In the genomic region with DNA sequence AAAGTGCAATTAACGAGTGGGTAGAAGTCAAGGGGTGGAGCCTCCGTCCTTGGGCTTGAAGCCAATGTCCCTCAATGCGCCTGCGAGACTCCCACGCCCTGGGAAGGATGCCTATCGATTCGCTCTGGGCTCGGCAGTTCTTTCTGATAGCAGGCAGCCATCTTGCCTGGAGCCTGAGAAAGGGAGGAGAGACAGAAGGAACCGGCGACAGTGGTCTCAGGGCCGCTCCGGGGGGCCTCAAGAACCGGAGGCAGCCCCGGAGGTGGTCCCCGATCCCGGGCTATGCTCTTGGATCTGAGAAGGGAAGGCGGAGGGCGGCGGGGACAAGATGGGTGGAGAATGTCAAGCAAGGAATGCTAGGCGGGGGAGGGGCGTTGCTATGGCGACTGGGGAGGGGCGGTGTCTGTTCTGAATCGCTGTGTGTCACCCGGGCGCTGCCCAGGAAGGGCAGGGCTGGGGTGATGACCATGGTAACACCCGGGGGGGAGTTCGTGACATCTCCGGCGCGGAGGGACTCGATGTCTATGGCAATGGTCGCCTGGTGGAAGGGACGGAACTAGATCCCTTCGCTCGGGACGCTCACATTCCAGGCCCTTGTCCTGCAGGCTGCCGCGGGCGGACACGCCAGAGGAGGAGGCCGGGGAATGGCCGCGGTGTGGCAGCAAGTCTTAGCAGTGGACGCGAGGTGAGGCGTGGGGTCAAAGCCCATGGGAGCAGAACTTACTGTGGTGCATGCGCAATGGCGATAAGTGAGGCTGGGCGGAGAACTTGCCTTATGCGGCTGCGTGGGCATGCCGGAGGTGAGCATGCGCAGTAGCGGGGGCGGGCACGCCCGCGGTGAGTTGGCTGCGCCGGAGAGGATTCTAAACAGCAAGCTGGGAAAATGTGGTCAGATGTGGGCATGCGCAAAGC, we compare ENCODE assay signal across 1 cellular context.
TF ChIP-seq lines count a peak whose summit lies in the region.

WDR13 (plus strand) TSS at position 140 of the 912 bp plus-strand sequence; CDS start at position 645, 505 bp downstream.

TF ChIP-seq in HepG2, 621 proteins besides CTCF, POLR2A, EP300 and RAD21 (continued from another document and continues in another):
- TF ChIP-seq, protein P1, sequence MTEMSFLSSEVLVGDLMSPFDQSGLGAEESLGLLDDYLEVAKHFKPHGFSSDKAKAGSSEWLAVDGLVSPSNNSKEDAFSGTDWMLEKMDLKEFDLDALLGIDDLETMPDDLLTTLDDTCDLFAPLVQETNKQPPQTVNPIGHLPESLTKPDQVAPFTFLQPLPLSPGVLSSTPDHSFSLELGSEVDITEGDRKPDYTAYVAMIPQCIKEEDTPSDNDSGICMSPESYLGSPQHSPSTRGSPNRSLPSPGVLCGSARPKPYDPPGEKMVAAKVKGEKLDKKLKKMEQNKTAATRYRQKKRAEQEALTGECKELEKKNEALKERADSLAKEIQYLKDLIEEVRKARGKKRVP (CRISPR knock-in tag; IDR thresholded peaks at IDR 0.05) = no peak
- no peak for TF ChIP-seq GTF3A (CRISPR knock-in tag; conservative IDR thresholded peaks at IDR 0.05)
- no peak for TF ChIP-seq TIGD3 (CRISPR knock-in tag; IDR thresholded peaks at IDR 0.05; ENCODE audit: borderline replicate concordance)
- TF ChIP-seq ZNF644 (CRISPR knock-in tag; IDR thresholded peaks at IDR 0.05; ENCODE audit: low read depth) = no peak
- TF ChIP-seq THYN1 (CRISPR knock-in tag; IDR thresholded peaks at IDR 0.05; ENCODE audit: borderline replicate concordance, low read depth) = no peak
- TF ChIP-seq MTERF4 (CRISPR knock-in tag; IDR thresholded peaks at IDR 0.05) = no peak
- TF ChIP-seq GLMP (CRISPR knock-in tag; IDR thresholded peaks at IDR 0.05; ENCODE audit: borderline replicate concordance) = no peak
- TF ChIP-seq, protein P2, sequence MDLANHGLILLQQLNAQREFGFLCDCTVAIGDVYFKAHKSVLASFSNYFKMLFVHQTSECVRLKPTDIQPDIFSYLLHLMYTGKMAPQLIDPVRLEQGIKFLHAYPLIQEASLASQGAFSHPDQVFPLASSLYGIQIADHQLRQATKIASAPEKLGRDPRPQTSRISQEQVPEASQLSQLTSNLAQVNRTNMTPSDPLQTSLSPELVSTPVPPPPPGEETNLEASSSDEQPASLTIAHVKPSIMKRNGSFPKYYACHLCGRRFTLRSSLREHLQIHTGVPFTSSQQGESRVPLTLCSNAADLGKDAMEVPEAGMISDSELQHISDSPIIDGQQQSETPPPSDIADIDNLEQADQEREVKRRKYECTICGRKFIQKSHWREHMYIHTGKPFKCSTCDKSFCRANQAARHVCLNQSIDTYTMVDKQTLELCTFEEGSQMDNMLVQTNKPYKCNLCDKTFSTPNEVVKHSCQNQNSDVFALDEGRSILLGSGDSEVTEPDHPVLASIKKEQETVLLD (CRISPR knock-in tag; IDR thresholded peaks at IDR 0.05; ENCODE audit: low read depth) = no peak
- peak; percentile 23; the same call in 1 of the 2 replicates for TF ChIP-seq PATZ1 (CRISPR knock-in tag; IDR thresholded peaks at IDR 0.05)
- TF ChIP-seq, protein P3, sequence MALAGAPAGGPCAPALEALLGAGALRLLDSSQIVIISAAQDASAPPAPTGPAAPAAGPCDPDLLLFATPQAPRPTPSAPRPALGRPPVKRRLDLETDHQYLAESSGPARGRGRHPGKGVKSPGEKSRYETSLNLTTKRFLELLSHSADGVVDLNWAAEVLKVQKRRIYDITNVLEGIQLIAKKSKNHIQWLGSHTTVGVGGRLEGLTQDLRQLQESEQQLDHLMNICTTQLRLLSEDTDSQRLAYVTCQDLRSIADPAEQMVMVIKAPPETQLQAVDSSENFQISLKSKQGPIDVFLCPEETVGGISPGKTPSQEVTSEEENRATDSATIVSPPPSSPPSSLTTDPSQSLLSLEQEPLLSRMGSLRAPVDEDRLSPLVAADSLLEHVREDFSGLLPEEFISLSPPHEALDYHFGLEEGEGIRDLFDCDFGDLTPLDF (CRISPR knock-in tag; IDR thresholded peaks at IDR 0.05) = no peak
- no peak for TF ChIP-seq SMAD9 (CRISPR knock-in tag; IDR thresholded peaks at IDR 0.05)
- TF ChIP-seq KAT7 (CRISPR knock-in tag; IDR thresholded peaks at IDR 0.05; ENCODE audit: borderline replicate concordance) = 0 out of 2 replicates have a peak, but pooled peaks have one; percentile 29
- TF ChIP-seq MAFF (IDR thresholded peaks at IDR 0.05; ENCODE audit: low read depth, low read length) = no peak
- no peak for TF ChIP-seq ZBTB40 (IDR thresholded peaks at IDR 0.05)
- TF ChIP-seq ZBTB40 (CRISPR knock-in tag; IDR thresholded peaks at IDR 0.05) = no peak
- TF ChIP-seq NAIF1 (CRISPR knock-in tag; IDR thresholded peaks at IDR 0.05; ENCODE audit: borderline replicate concordance) = no peak
